10 cellular contexts compared by ENCODE assay signal in the genomic region with DNA sequence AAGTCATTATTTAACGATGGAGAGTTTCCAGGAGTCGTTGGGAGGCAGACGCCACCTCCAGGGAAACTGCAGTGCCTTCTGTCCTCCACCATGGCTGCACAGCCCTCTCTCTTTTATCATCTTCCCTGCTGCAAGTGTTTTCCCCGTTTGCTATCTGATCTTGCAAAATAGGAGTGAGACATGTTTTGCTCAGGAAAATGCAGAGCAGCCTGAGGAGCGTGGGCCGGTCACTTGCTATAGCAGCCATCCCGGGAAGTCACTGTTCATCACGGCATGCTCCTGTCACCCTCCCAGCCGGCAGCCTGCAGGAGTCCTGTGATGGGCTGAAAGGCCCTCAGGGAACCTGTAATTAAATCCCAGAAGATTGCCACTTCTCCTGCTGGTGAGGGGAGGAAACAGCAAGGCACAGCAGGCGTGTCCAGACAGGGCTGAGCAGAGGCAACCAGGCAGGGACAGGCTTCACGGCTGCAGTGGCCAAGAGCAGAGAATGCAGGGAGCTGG.
DNase-seq lines count a peak whose midpoint lies in the region; ATAC-seq, FAIRE-seq and TF ChIP-seq lines count a peak whose summit lies in the region.
"Had no signal": no experiment of that assay in that cellular context is flagged by ENCODE, and none has a peak within 500 bp of the region (broad histone marks: within the 10 kb centered on the region; RNA-seq: fewer than 3 reads in every experiment).

No MANE protein-coding gene starts in this region.

- POLR2A ChIA-PET in PC-9 (lab: Charles Lee; ENCODE audit: unreplicated experiment): no interaction called here

- no peaks in the 10 kb centered on the region for H3K9me3 ChIP-seq in PC-9 (ENCODE audit: insufficient read depth, low read depth)

- H3K36me3 Mint-ChIP-seq in activated CD8-positive, alpha-beta memory T cell treated with anti-CD3 and anti-CD28 coated beads, Interleukin-2, amount 10 ng/mL, durations not matched to agents 7 days and 5 days: no peaks in the 10 kb centered on the region
- no peaks in the 10 kb centered on the region for H3K36me3 Mint-ChIP-seq in activated T-cell treated with anti-CD3 and anti-CD28 coated beads, Interleukin-2, amount 50 U/mL, for 4 hours (ENCODE audit: insufficient read depth)

- TF ChIP-seq CTCF in 22Rv1 (IDR thresholded peaks at IDR 0.05) (peak; percentile 26; the same call in 1 of the 2 replicates), PC-9 (conservative IDR thresholded peaks at IDR 0.05) (peak; percentile 60), fibroblast of mammary gland (conservative IDR thresholded peaks at IDR 0.05; ENCODE audit: control insufficient read depth, insufficient read depth, low read depth, low read length) (peak; percentile 3)

- H3K9me2 ChIP-seq in PC-9 (ENCODE audit: insufficient read depth): no peaks in the 10 kb centered on the region

- no TSS peak for BruUV-seq in PC-9 (replicated peaks; lab: Mats Ljungman, UMichigan)

- H3K27me3 ChIP-seq in PC-9 (ENCODE audit: insufficient read depth, low read depth): peaks cover 83% of the 10 kb centered on the region

- no peaks in the 10 kb centered on the region for H3F3A ChIP-seq in PC-9 (ENCODE audit: insufficient read depth, low read depth)

- no peaks in the 10 kb centered on the region for H3K36me3 ChIP-seq in PC-9 (ENCODE audit: low read depth)

- no peak overlapping the region for H3K27ac Mint-ChIP-seq in activated CD8-positive, alpha-beta memory T cell treated with anti-CD3 and anti-CD28 coated beads, Interleukin-2, amount 10 ng/mL, durations not matched to agents 7 days and 5 days
- no peak overlapping the region for H3K27ac Mint-ChIP-seq in stimulated activated naive CD8-positive, alpha-beta T cell treated with anti-CD3 and anti-CD28 coated beads, Interleukin-15, amount 100 ng/mL, for 72 hours
- H3K27ac Mint-ChIP-seq: B cell had no signal

- DNase-seq in HTR-8/SVneo (ENCODE audit: insufficient read length, low spot score): peak; percentile 30
- peak; percentile 18 to 30 for DNase-seq in PC-9
- DNase-seq in fibroblast of mammary gland (ENCODE audit: low read depth): no peak
- DNase-seq in activated CD8-positive, alpha-beta memory T cell treated with anti-CD3 and anti-CD28 coated beads, Interleukin-2, amount 10 ng/mL, durations not matched to agents 7 days and 5 days: no peak
- no peak for DNase-seq in activated T-cell treated with anti-CD3 and anti-CD28 coated beads, Interleukin-2, amount 50 U/mL, for 4 hours
- no peak for DNase-seq in stimulated activated naive CD8-positive, alpha-beta T cell treated with anti-CD3 and anti-CD28 coated beads, Interleukin-15, amount 100 ng/mL, for 72 hours

- intact Hi-C loops in PC-9 (cut with micrococcal nuclease; ENCODE audit: unreplicated experiment): no loop called here

- CTCF ChIA-PET in PC-9 (lab: Charles Lee): no interaction called here
- CTCF ChIA-PET in activated CD8-positive, alpha-beta memory T cell treated with anti-CD3 and anti-CD28 coated beads, Interleukin-2, amount 10 ng/mL, durations not matched to agents 7 days and 5 days (lab: Charles Lee): no interaction called here

- ATAC-seq in GM18517 (IDR thresholded peaks at IDR 0.05; ENCODE audit: unreplicated experiment): no peak
- no peak for ATAC-seq in activated CD8-positive, alpha-beta memory T cell treated with anti-CD3 and anti-CD28 coated beads, Interleukin-2, amount 10 ng/mL, durations not matched to agents 7 days and 5 days
- ATAC-seq in activated T-cell treated with anti-CD3 and anti-CD28 coated beads, Interleukin-2, amount 50 U/mL, for 4 hours: no peak
- no peak for ATAC-seq in stimulated activated naive CD8-positive, alpha-beta T cell treated with anti-CD3 and anti-CD28 coated beads, Interleukin-15, amount 100 ng/mL, for 72 hours

- peaks cover 23% of the 10 kb centered on the region for H3K27me3 Mint-ChIP-seq in activated CD8-positive, alpha-beta memory T cell treated with anti-CD3 and anti-CD28 coated beads, Interleukin-2, amount 10 ng/mL, durations not matched to agents 7 days and 5 days
- H3K27me3 Mint-ChIP-seq in activated T-cell treated with anti-CD3 and anti-CD28 coated beads, Interleukin-2, amount 50 U/mL, for 4 hours (ENCODE audit: low read depth): peaks cover 48% of the 10 kb centered on the region
- H3K27me3 Mint-ChIP-seq in stimulated activated naive CD8-positive, alpha-beta T cell treated with anti-CD3 and anti-CD28 coated beads, Interleukin-15, amount 100 ng/mL, for 72 hours: peaks cover 60% of the 10 kb centered on the region

- H3K4me3 ChIP-seq in PC-9 (no peak overlapping the region), fibroblast of mammary gland (ENCODE audit: control insufficient read depth, low read depth, low read length) (no peak overlapping the region)

- H3K4me2 ChIP-seq in PC-9: no peak overlapping the region

- no peaks in the 10 kb centered on the region for H3K79me2 ChIP-seq in PC-9 (ENCODE audit: low read depth)

- H2AFZ ChIP-seq in PC-9: no peak overlapping the region

- FAIRE-seq in HTR-8/SVneo (lab: Jason Lieb, UNC): no peak
- FAIRE-seq: urothelium cell line had no signal

- H4K20me1 ChIP-seq in PC-9 (ENCODE audit: insufficient read depth): no peaks in the 10 kb centered on the region

- peaks cover 7% of the 10 kb centered on the region for H3K4me1 Mint-ChIP-seq in activated CD8-positive, alpha-beta memory T cell treated with anti-CD3 and anti-CD28 coated beads, Interleukin-2, amount 10 ng/mL, durations not matched to agents 7 days and 5 days
- H3K4me1 Mint-ChIP-seq in activated T-cell treated with anti-CD3 and anti-CD28 coated beads, Interleukin-2, amount 50 U/mL, for 4 hours (ENCODE audit: low read depth): no peaks in the 10 kb centered on the region
- no peaks in the 10 kb centered on the region for H3K4me1 Mint-ChIP-seq in stimulated activated naive CD8-positive, alpha-beta T cell treated with anti-CD3 and anti-CD28 coated beads, Interleukin-15, amount 100 ng/mL, for 72 hours
- H3K4me1 Mint-ChIP-seq: B cell had no signal

- no peak overlapping the region for H3K27ac ChIP-seq in 22Rv1
- H3K27ac ChIP-seq in PC-9: no peak overlapping the region

- H3K4me1 ChIP-seq in PC-9 (replicated peaks; ENCODE audit: insufficient read depth): no peaks in the 10 kb centered on the region

- no peaks in the 10 kb centered on the region for H3K9me3 Mint-ChIP-seq in activated CD8-positive, alpha-beta memory T cell treated with anti-CD3 and anti-CD28 coated beads, Interleukin-2, amount 10 ng/mL, durations not matched to agents 7 days and 5 days (ENCODE audit: low read depth)
- no peaks in the 10 kb centered on the region for H3K9me3 Mint-ChIP-seq in activated T-cell treated with anti-CD3 and anti-CD28 coated beads, Interleukin-2, amount 50 U/mL, for 4 hours
- no peaks in the 10 kb centered on the region for H3K9me3 Mint-ChIP-seq in stimulated activated naive CD8-positive, alpha-beta T cell treated with anti-CD3 and anti-CD28 coated beads, Interleukin-15, amount 100 ng/mL, for 72 hours

- H3K4me3 Mint-ChIP-seq in activated CD8-positive, alpha-beta memory T cell treated with anti-CD3 and anti-CD28 coated beads, Interleukin-2, amount 10 ng/mL, durations not matched to agents 7 days and 5 days: no peak overlapping the region
- no peak overlapping the region for H3K4me3 Mint-ChIP-seq in activated T-cell treated with anti-CD3 and anti-CD28 coated beads, Interleukin-2, amount 50 U/mL, for 4 hours
- no peak overlapping the region for H3K4me3 Mint-ChIP-seq in stimulated activated naive CD8-positive, alpha-beta T cell treated with anti-CD3 and anti-CD28 coated beads, Interleukin-15, amount 100 ng/mL, for 72 hours
- H3K4me3 Mint-ChIP-seq: B cell had no signal

Comparison
In these comparisons a context has a peak if more than half of its experiments do, and no peak if none do; other contexts are left out.
1. CTCF ChIP-seq: peak in every context shown above with its lines; median percentile 60 in PC-9; 26 in 22Rv1; 3 in fibroblast of mammary gland.
2. DNase-seq: peak in HTR-8/SVneo (single experiment) and PC-9 (2 of 2); none in fibroblast of mammary gland (single experiment), activated CD8-positive, alpha-beta memory T cell treated with anti-CD3 and anti-CD28 coated beads, Interleukin-2, amount 10 ng/mL, durations not matched to agents 7 days and 5 days (single experiment), activated T-cell treated with anti-CD3 and anti-CD28 coated beads, Interleukin-2, amount 50 U/mL, for 4 hours (single experiment) and stimulated activated naive CD8-positive, alpha-beta T cell treated with anti-CD3 and anti-CD28 coated beads, Interleukin-15, amount 100 ng/mL, for 72 hours (0 of 2).